In the genomic region with DNA sequence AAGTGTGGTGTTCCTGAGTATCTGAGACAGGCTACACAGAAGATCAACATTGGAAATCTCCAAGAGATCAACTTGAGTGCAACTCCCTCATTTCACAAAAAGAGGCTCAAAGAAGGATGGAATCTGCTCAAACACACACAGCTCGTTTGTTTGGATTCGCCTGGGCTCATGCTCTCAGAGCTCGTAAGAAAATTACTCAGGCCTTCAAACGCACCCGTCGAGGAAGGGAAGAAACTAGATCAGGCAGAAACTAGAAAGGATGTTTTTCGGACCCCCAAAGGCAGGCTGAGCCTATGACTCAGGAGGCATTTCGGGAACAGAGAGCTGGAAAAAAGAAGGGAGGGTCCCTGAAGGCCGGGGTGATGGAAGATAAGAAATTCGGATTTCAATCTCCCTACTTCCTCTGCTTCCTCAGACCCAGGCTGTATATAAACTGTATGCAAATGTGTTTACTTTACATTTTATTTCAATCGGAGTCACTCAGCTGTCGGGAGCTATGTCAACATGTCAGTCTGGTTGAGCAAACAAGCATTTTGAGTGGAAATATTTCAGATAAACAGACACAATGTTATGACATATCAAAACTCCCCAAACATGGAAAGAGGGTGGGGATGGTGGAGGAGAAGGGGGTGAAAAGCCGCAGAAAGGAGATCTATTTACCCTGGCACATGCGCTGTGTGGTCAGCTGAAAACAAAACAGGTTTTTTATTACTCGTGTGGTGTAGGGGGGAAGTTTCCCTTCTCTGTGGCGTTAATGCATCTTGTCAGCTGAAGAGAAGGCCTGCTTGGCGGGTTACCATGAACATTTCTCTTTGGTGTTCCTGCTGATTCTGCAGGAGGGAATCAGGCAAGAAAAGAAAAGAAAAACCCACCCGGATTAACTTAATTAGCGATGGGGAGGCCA, we compare ENCODE assay signal across 9 cellular contexts.
DNase-seq lines count a peak whose midpoint lies in the region; ATAC-seq and TF ChIP-seq lines count a peak whose summit lies in the region.
"Had no signal": no experiment of that assay in that cellular context is flagged by ENCODE, and none has a peak within 500 bp of the region (broad histone marks: within the 10 kb centered on the region; RNA-seq: fewer than 3 reads in every experiment).

No MANE protein-coding gene starts in this region.

- H3K79me2 ChIP-seq in fibroblast of lung (ENCODE audit: control insufficient read depth, insufficient read depth, low read length) = no peaks in the 10 kb centered on the region
- H3K79me2 ChIP-seq in parathyroid adenoma = no peaks in the 10 kb centered on the region

- H2AFZ ChIP-seq in fibroblast of lung (ENCODE audit: low read length) (peak overlapping the region; percentile 44), parathyroid adenoma (peak overlapping the region; percentile 58)

- peak overlapping the region; percentile 75 for H3K4me2 ChIP-seq in fibroblast of lung (ENCODE audit: extremely low read depth, insufficient read depth, low read length)
- peak overlapping the region; percentile 22 for H3K4me2 ChIP-seq in parathyroid adenoma (ENCODE audit: low read length)

- H3K27me3 ChIP-seq in fibroblast of lung (ENCODE audit: control insufficient read depth, insufficient read depth, low read length) = no peaks in the 10 kb centered on the region
- no peaks in the 10 kb centered on the region for H3K27me3 ChIP-seq in parathyroid adenoma (ENCODE audit: control insufficient read depth, insufficient read depth, low read length)

- TF ChIP-seq CTCF in fibroblast of lung (conservative IDR thresholded peaks at IDR 0.05 in 1 of 2, IDR thresholded peaks at IDR 0.05 in 1 of 2; ENCODE audit: low read depth in 1 of 2, low read length in 2 of 2) (no peak), parathyroid adenoma (IDR thresholded peaks at IDR 0.05) (no peak)

- H3K27ac ChIP-seq in fibroblast of lung (ENCODE audit: insufficient read depth, low read length) = peak overlapping the region; percentile 28
- H3K27ac ChIP-seq in parathyroid adenoma = no peak overlapping the region

- H3K4me3 ChIP-seq in fibroblast of lung (replicated peaks in 1 of 4; ENCODE audit: control extremely low read depth in 1 of 4, insufficient read depth in 1 of 4, low read depth in 3 of 4, low read length in 4 of 4) (peak overlapping the region in 2 of 4 experiments; percentile 5 to 30), parathyroid adenoma (ENCODE audit: low read depth, low read length) (no peak overlapping the region)

- H3K4me1 ChIP-seq in fibroblast of lung (ENCODE audit: control insufficient read depth, extremely low read depth, insufficient read depth, low read length) (peaks cover 4% of the 10 kb centered on the region), parathyroid adenoma (peaks cover 4% of the 10 kb centered on the region)

- peak; percentile 71 for DNase-seq in H4 (ENCODE audit: low spot score)
- DNase-seq in NCI-H774 (lab: John Stamatoyannopoulos, UW) = peak; percentile 14
- DNase-seq in fibroblast of lung (ENCODE audit: low read depth in 2 of 2) = peak; percentile 46 to 87
- no peak for DNase-seq in NK-92 (lab: John Stamatoyannopoulos, UW; ENCODE audit: unreplicated experiment)
- DNase-seq in GOT3 (lab: John Stamatoyannopoulos, UW) = no peak
- DNase-seq in glomerular visceral epithelial cell (ENCODE audit: extremely low spot score) = no peak
- DNase-seq: activated naive CD8-positive, alpha-beta T cell treated with anti-CD3 and anti-CD28 coated beads, Interleukin-2, amount 10 ng/mL, durations not matched to agents 7 days and 5 days had no signal

- no peaks in the 10 kb centered on the region for H4K20me1 ChIP-seq in fibroblast of lung (ENCODE audit: control insufficient read depth, extremely low read depth, insufficient read depth, low read length)

- H3K9ac ChIP-seq in fibroblast of lung (ENCODE audit: insufficient read depth, low read length) (no peak overlapping the region), parathyroid adenoma (no peak overlapping the region)

- ATAC-seq in activated CD4-positive, CD25-positive, alpha-beta regulatory T cell treated with anti-CD3 and anti-CD28 coated beads, Interleukin-2, amount 50 U/mL, for 24 hours = no peak

- no peaks in the 10 kb centered on the region for H3K9me3 ChIP-seq in fibroblast of lung (ENCODE audit: control insufficient read depth, insufficient read depth, low read depth, low read length)
- no peaks in the 10 kb centered on the region for H3K9me3 ChIP-seq in parathyroid adenoma (ENCODE audit: control insufficient read depth, low read length)

- H3K36me3 ChIP-seq in fibroblast of lung (ENCODE audit: control insufficient read depth, insufficient read depth, low read length) = no peaks in the 10 kb centered on the region
- H3K36me3 ChIP-seq in parathyroid adenoma (ENCODE audit: control insufficient read depth, insufficient read depth, low read length) = no peaks in the 10 kb centered on the region

Comparison
In these comparisons a context has a peak if more than half of its experiments do, and no peak if none do; other contexts are left out.
1. DNase-seq: peak in H4 (single experiment), NCI-H774 (single experiment) and fibroblast of lung (2 of 2); none in NK-92 (single experiment), GOT3 (single experiment) and glomerular visceral epithelial cell (single experiment).